In genomic region chr11:75408852-75409219, GRCh38 we compare ENCODE assay signal across 24 cellular contexts. TPM values are rescaled to one million over a fixed set of nuclear protein-coding genes. Genes with fewer than 3 reads are reported as not detected.
DNase-seq lines count a peak whose midpoint lies in the region; ATAC-seq, FAIRE-seq and TF ChIP-seq lines count a peak whose summit lies in the region.
"Had no signal": no experiment of that assay in that cellular context is flagged by ENCODE, and none has a peak within 500 bp of the region (broad histone marks: within the 10 kb centered on the region; RNA-seq: fewer than 3 reads in every experiment).

No MANE protein-coding gene starts in this region.

- intact Hi-C loops in HepG2 (cut with micrococcal nuclease; ENCODE audit: unreplicated experiment): loop anchor here (2.0 kb wide), 1 partner anchor 14 kb away; no protein-coding TSS in a partner anchor
- intact Hi-C loops in right lobe of liver (cut with DNase I): no loop called here
- intact Hi-C loops in upper lobe of right lung (cut with DNase I): no loop called here

- in situ Hi-C loops in HepG2 (cut with HindIII; ENCODE audit: extremely low pct_ligation_motif_present, low pct_unique_long_range_greater_than_20kb): no loop called here

- peaks cover 12% of the 10 kb centered on the region for H3K79me2 ChIP-seq in HepG2 (ENCODE audit: insufficient read depth, low read length)

- TF ChIP-seq POLR2A in HepG2 (IDR thresholded peaks at IDR 0.05; ENCODE audit: insufficient read depth in 1 of 2, low read depth in 2 of 2, low read length in 2 of 2): no peak
- no peak for TF ChIP-seq POLR2A in right lobe of liver (IDR thresholded peaks at IDR 0.05)

- H3K27me3 ChIP-seq in HepG2 (ENCODE audit: control insufficient read depth in 1 of 2, insufficient read depth in 2 of 2, low read length in 2 of 2) (no peaks in the 10 kb centered on the region), right lobe of liver (no peaks in the 10 kb centered on the region), upper lobe of right lung (no peaks in the 10 kb centered on the region)
- H3K27me3 ChIP-seq: BLaER1, SJCRH30 had no signal

- H3K36me3 ChIP-seq in HepG2 (replicated peaks in 1 of 2; ENCODE audit: control insufficient read depth in 1 of 2, insufficient read depth in 2 of 2, low read length in 2 of 2): peaks cover 19 to 41% of the 10 kb centered on the region in 2 experiments
- H3K36me3 ChIP-seq in right lobe of liver: peaks cover 8 to 32% (median 17%) of the 10 kb centered on the region in 4 donors
- H3K36me3 ChIP-seq in upper lobe of right lung: peaks cover 57% of the 10 kb centered on the region

- H3K9me3 Mint-ChIP-seq in HFFc6: no peaks in the 10 kb centered on the region
- H3K9me3 Mint-ChIP-seq in activated naive CD8-positive, alpha-beta T cell treated with anti-CD3 and anti-CD28 coated beads, Interleukin-2, amount 50 U/mL, for 24 hours: no peaks in the 10 kb centered on the region
- no peaks in the 10 kb centered on the region for H3K9me3 Mint-ChIP-seq in stimulated activated naive CD8-positive, alpha-beta T cell treated with anti-CD3 and anti-CD28 coated beads, Interleukin-15, amount 100 ng/mL, for 72 hours
- H3K9me3 Mint-ChIP-seq: CD4-positive, alpha-beta memory T cell had no signal

- H3K4me1 ChIP-seq in HepG2 (ENCODE audit: insufficient read depth, low read length): peaks cover 11% of the 10 kb centered on the region
- no peaks in the 10 kb centered on the region for H3K4me1 ChIP-seq in right lobe of liver
- no peaks in the 10 kb centered on the region for H3K4me1 ChIP-seq in upper lobe of right lung
- H3K4me1 ChIP-seq: Caco-2 had no signal

- H3K27me3 Mint-ChIP-seq in HFFc6 (ENCODE audit: insufficient read depth): peaks cover 2% of the 10 kb centered on the region; the same call in 1 of the 2 replicates
- no peaks in the 10 kb centered on the region for H3K27me3 Mint-ChIP-seq in activated naive CD8-positive, alpha-beta T cell treated with anti-CD3 and anti-CD28 coated beads, Interleukin-2, amount 50 U/mL, for 24 hours
- no peaks in the 10 kb centered on the region for H3K27me3 Mint-ChIP-seq in stimulated activated naive CD8-positive, alpha-beta T cell treated with anti-CD3 and anti-CD28 coated beads, Interleukin-15, amount 100 ng/mL, for 72 hours
- H3K27me3 Mint-ChIP-seq: CD4-positive, alpha-beta memory T cell had no signal

- H3K4me3 Mint-ChIP-seq in HFFc6: no peak overlapping the region
- no peak overlapping the region for H3K4me3 Mint-ChIP-seq in activated naive CD8-positive, alpha-beta T cell treated with anti-CD3 and anti-CD28 coated beads, Interleukin-2, amount 50 U/mL, for 24 hours
- H3K4me3 Mint-ChIP-seq in stimulated activated naive CD8-positive, alpha-beta T cell treated with anti-CD3 and anti-CD28 coated beads, Interleukin-15, amount 100 ng/mL, for 72 hours: no peak overlapping the region
- H3K4me3 Mint-ChIP-seq: CD4-positive, alpha-beta memory T cell had no signal

- DNase-seq in HepG2 (ENCODE audit: low spot score) (no peak), right lobe of liver (no peak), HFFc6 (no peak), upper lobe of right lung (peak; percentile 10), caudate nucleus (lab: John Stamatoyannopoulos, UW) (no peak)
- DNase-seq in activated naive CD8-positive, alpha-beta T cell treated with anti-CD3 and anti-CD28 coated beads, Interleukin-2, amount 50 U/mL, for 24 hours: no peak
- no peak for DNase-seq in stimulated activated naive CD8-positive, alpha-beta T cell treated with anti-CD3 and anti-CD28 coated beads, Interleukin-15, amount 100 ng/mL, for 72 hours
- DNase-seq: ACHN; Caco-2; CD4-positive, alpha-beta memory T cell; DMS 273 treated with DMSO at 0.1 percent for 48 hours; KBM-7; NCI-H1105; NCI-H146; NCI-H2029; NCI-H226; NCI-H510A treated with DMSO at 0.1 percent for 48 hours; NCI-H748 treated with DMSO at 0.1 percent for 48 hours; SJCRH30 had no signal

- H3K4me3 ChIP-seq in HepG2 (replicated peaks in 1 of 3; ENCODE audit: insufficient read depth in 1 of 3, low read depth in 2 of 3, low read length in 3 of 3) (no peak overlapping the region), right lobe of liver (no peak overlapping the region), upper lobe of right lung (no peak overlapping the region)
- H3K4me3 ChIP-seq: BLaER1, SJCRH30 had no signal

- peaks cover 45% of the 10 kb centered on the region for H4K20me1 ChIP-seq in HepG2 (ENCODE audit: insufficient read depth, low read length)

- TF ChIP-seq EP300 in HepG2 (IDR thresholded peaks at IDR 0.05; ENCODE audit: low read depth in 2 of 2, low read length in 2 of 2) (no peak), HepG2 (CRISPR knock-in tag; IDR thresholded peaks at IDR 0.05; ENCODE audit: borderline replicate concordance) (no peak)

- H3K9me3 ChIP-seq in HepG2 (ENCODE audit: low read length) (no peaks in the 10 kb centered on the region), right lobe of liver (no peaks in the 10 kb centered on the region), upper lobe of right lung (no peaks in the 10 kb centered on the region)
- H3K9me3 ChIP-seq: BLaER1, Caco-2, SJCRH30 had no signal

- no peak overlapping the region for H2AFZ ChIP-seq in HepG2 (ENCODE audit: low read length)

- TF ChIP-seq CTCF in HepG2 (CRISPR knock-in tag; IDR thresholded peaks at IDR 0.05) (no peak), right lobe of liver (IDR thresholded peaks at IDR 0.05) (no peak), HFFc6 (IDR thresholded peaks at IDR 0.05) (no peak), upper lobe of right lung (IDR thresholded peaks at IDR 0.05) (no peak)

- H3K27ac ChIP-seq in HepG2 (ENCODE audit: extremely low read length, insufficient read depth, low read length): no peak overlapping the region
- no peak overlapping the region for H3K27ac ChIP-seq in right lobe of liver
- no peak overlapping the region for H3K27ac ChIP-seq in upper lobe of right lung
- H3K27ac ChIP-seq in caudate nucleus (ENCODE audit: low read depth, low read length): no peak overlapping the region
- H3K27ac ChIP-seq: BLaER1, SJCRH30 had no signal

- H3K4me2 ChIP-seq in HepG2 (ENCODE audit: low read depth, low read length): no peak overlapping the region
- H3K4me2 ChIP-seq: BLaER1 had no signal

- CTCF ChIA-PET in HepG2 (lab: Yijun Ruan, JAX; ENCODE audit: low intra/inter-chr PET ratio, low total read pairs): no interaction called here

- ATAC-seq in HepG2 (no peak; the same call in 2 of the 3 replicates), right lobe of liver (no peak), upper lobe of right lung (no peak), GM21381 (IDR thresholded peaks at IDR 0.05; ENCODE audit: unreplicated experiment) (no peak)
- peak; percentile 20 for ATAC-seq in activated naive CD8-positive, alpha-beta T cell treated with anti-CD3 and anti-CD28 coated beads, Interleukin-2, amount 50 U/mL, for 24 hours
- no peak for ATAC-seq in stimulated activated naive CD8-positive, alpha-beta T cell treated with anti-CD3 and anti-CD28 coated beads, Interleukin-15, amount 100 ng/mL, for 72 hours

- POLR2A ChIA-PET in HepG2 (lab: Yijun Ruan, JAX): interaction anchor here (1.2 to 1.9 kb wide), 3 partner anchors 9 to 17 kb away, joined by 3 to 6 read pairs (median 6); no protein-coding TSS in a partner anchor

- no TSS peak for BruUV-seq in HepG2 (replicated peaks; lab: Mats Ljungman, UMichigan)

- FAIRE-seq in HepG2 (lab: Jason Lieb, UNC): no peak
- FAIRE-seq: G401.6, GM18507, H54 had no signal

- H3K9ac ChIP-seq in HepG2 (ENCODE audit: insufficient read depth, low read depth, low read length): no peak overlapping the region
- H3K9ac ChIP-seq: BLaER1 had no signal

- H3K36me3 Mint-ChIP-seq in HFFc6 (ENCODE audit: low read depth): peaks cover 25% of the 10 kb centered on the region
- H3K36me3 Mint-ChIP-seq in activated naive CD8-positive, alpha-beta T cell treated with anti-CD3 and anti-CD28 coated beads, Interleukin-2, amount 50 U/mL, for 24 hours (ENCODE audit: low read depth): peaks cover 55% of the 10 kb centered on the region

- H3K4me1 Mint-ChIP-seq in HFFc6 (ENCODE audit: low read depth): peaks cover 31% of the 10 kb centered on the region
- H3K4me1 Mint-ChIP-seq in activated naive CD8-positive, alpha-beta T cell treated with anti-CD3 and anti-CD28 coated beads, Interleukin-2, amount 50 U/mL, for 24 hours: peaks cover 30% of the 10 kb centered on the region
- peaks cover 25% of the 10 kb centered on the region for H3K4me1 Mint-ChIP-seq in stimulated activated naive CD8-positive, alpha-beta T cell treated with anti-CD3 and anti-CD28 coated beads, Interleukin-15, amount 100 ng/mL, for 72 hours

- 99% methylated on average over 2 of the region's 2 CpGs for WGBS in HepG2 (ENCODE audit: low lambda C conversion rate)
- 91% methylated on average over 2 of the region's 2 CpGs for WGBS in right lobe of liver (ENCODE audit: insufficient coverage, low coverage, low lambda C conversion rate, missing lambda C conversion rate)

- H3K27ac Mint-ChIP-seq in HFFc6: peak overlapping the region; percentile 40; the same call in 1 of the 2 replicates
- no peak overlapping the region for H3K27ac Mint-ChIP-seq in activated naive CD8-positive, alpha-beta T cell treated with anti-CD3 and anti-CD28 coated beads, Interleukin-2, amount 50 U/mL, for 24 hours
- no peak overlapping the region for H3K27ac Mint-ChIP-seq in stimulated activated naive CD8-positive, alpha-beta T cell treated with anti-CD3 and anti-CD28 coated beads, Interleukin-15, amount 100 ng/mL, for 72 hours
- H3K27ac Mint-ChIP-seq: CD4-positive, alpha-beta memory T cell had no signal

- no peak for TF ChIP-seq RAD21 in HepG2 (CRISPR knock-in tag; IDR thresholded peaks at IDR 0.05)

RNA-seq across cellular contexts. Expression of gene RPS3, which starts 9.5 kb away (rescaled TPM):
- total RNA-seq in HepG2 (2016; rRNA removed; fragmentation: Illumina TruSeq; extraction: Trizol) (2,143 and 2,814 TPM in 2 replicates), right lobe of liver (100 to 1,000 TPM; 311 to 560 (median 447) TPM), upper lobe of right lung (1,778 TPM)
- total RNA-seq in HepG2 (2016; cell fraction: cytosol; rRNA removed; fragmentation: Illumina TruSeq; extraction: Trizol; ENCODE audit: low read depth): 3,026 and 3,837 TPM in 2 replicates
- total RNA-seq in HepG2 (2016; cell fraction: insoluble cytoplasmic fraction; rRNA removed; fragmentation: Illumina TruSeq; extraction: Trizol): 2,366 and 2,701 TPM in 2 replicates
- 5,197 and 5,735 TPM in 2 replicates for total RNA-seq in HepG2 (2016; cell fraction: membrane; rRNA removed; fragmentation: Illumina TruSeq; extraction: Trizol)
- 799 and 826 TPM in 2 replicates for total RNA-seq in HepG2 (2016; cell fraction: nucleus; rRNA removed; fragmentation: Illumina TruSeq; extraction: Trizol)
- 3,295 and 3,616 TPM in 2 replicates for polyA plus RNA-seq in HepG2 (2011; rRNA removed)
- 3,790 and 3,975 TPM in 2 replicates for polyA plus RNA-seq in HepG2 (2011; cell fraction: cytosol; rRNA removed)
- 1,120 and 1,329 TPM in 2 replicates for polyA plus RNA-seq in HepG2 (2011; cell fraction: nucleus; rRNA removed)
- polyA plus RNA-seq in HepG2 (2012): 4,677 and 5,383 TPM in 2 replicates
- polyA plus RNA-seq in HepG2 (2016; cell fraction: cytosol; fragmentation: Illumina TruSeq; extraction: Trizol; ENCODE audit: low read depth): 4,653 and 5,328 TPM in 2 replicates
- 3,740 and 3,849 TPM in 2 replicates for polyA plus RNA-seq in HepG2 (2016; cell fraction: insoluble cytoplasmic fraction; fragmentation: Illumina TruSeq; extraction: Trizol; ENCODE audit: low read depth)
- polyA plus RNA-seq in HepG2 (2016; cell fraction: membrane; fragmentation: Illumina TruSeq; extraction: Trizol; ENCODE audit: low read depth): 7,247 and 7,550 TPM in 2 replicates
- 2,020 and 2,028 TPM in 2 replicates for polyA plus RNA-seq in HepG2 (2016; cell fraction: nucleus; fragmentation: Illumina TruSeq; extraction: Trizol; ENCODE audit: insufficient read depth, low read depth)
- polyA minus RNA-seq in HepG2 (2011; rRNA and poly(A)+ RNA removed; ENCODE audit: low replicate concordance): 1,170 and 2,337 TPM in 2 replicates
- polyA minus RNA-seq in HepG2 (2011; cell fraction: cytosol; rRNA and poly(A)+ RNA removed): 547 and 597 TPM in 2 replicates
- polyA minus RNA-seq in HepG2 (2011; cell fraction: nucleus; rRNA and poly(A)+ RNA removed): 281 and 352 TPM in 2 replicates
- total RNA-seq in HFFc6 (2021; fragmentation: NEBNext Ultra II Directional; extraction: Animal tissue kit (Norgen Biotek cat#: 25700)): 1,000 to 10,000 TPM; 1,897 to 2,167 (median 1,932) TPM

RNA-seq across cellular contexts. Expression of gene KLHL35, which starts 24.2 kb away (rescaled TPM):
- not detected in 2 replicates for total RNA-seq in HepG2 (2016; rRNA removed; fragmentation: Illumina TruSeq; extraction: Trizol)
- total RNA-seq in HepG2 (2016; cell fraction: cytosol; rRNA removed; fragmentation: Illumina TruSeq; extraction: Trizol; ENCODE audit: low read depth): not detected in 2 replicates
- not detected in 2 replicates for total RNA-seq in HepG2 (2016; cell fraction: insoluble cytoplasmic fraction; rRNA removed; fragmentation: Illumina TruSeq; extraction: Trizol)
- not detected in 2 replicates for total RNA-seq in HepG2 (2016; cell fraction: membrane; rRNA removed; fragmentation: Illumina TruSeq; extraction: Trizol)
- total RNA-seq in HepG2 (2016; cell fraction: nucleus; rRNA removed; fragmentation: Illumina TruSeq; extraction: Trizol): not detected in 2 replicates
- polyA plus RNA-seq in HepG2 (2011; rRNA removed): not detected in 2 replicates
- polyA plus RNA-seq in HepG2 (2011; cell fraction: cytosol; rRNA removed): 0.03 TPM in 1 of 2 replicates, not detected in the other
- polyA plus RNA-seq in HepG2 (2011; cell fraction: nucleus; rRNA removed): 0.10 and 0.14 TPM in 2 replicates
- 0.12 TPM in 1 of 2 replicates, not detected in the other for polyA plus RNA-seq in HepG2 (2012)
- not detected in 2 replicates for polyA plus RNA-seq in HepG2 (2016; cell fraction: cytosol; fragmentation: Illumina TruSeq; extraction: Trizol; ENCODE audit: low read depth)
- not detected in 2 replicates for polyA plus RNA-seq in HepG2 (2016; cell fraction: insoluble cytoplasmic fraction; fragmentation: Illumina TruSeq; extraction: Trizol; ENCODE audit: low read depth)
- not detected in 2 replicates for polyA plus RNA-seq in HepG2 (2016; cell fraction: membrane; fragmentation: Illumina TruSeq; extraction: Trizol; ENCODE audit: low read depth)
- polyA plus RNA-seq in HepG2 (2016; cell fraction: nucleus; fragmentation: Illumina TruSeq; extraction: Trizol; ENCODE audit: insufficient read depth, low read depth): 1.3 TPM in 1 of 2 replicates, not detected in the other
- 9.7 TPM in 1 of 2 replicates, not detected in the other for polyA minus RNA-seq in HepG2 (2011; rRNA and poly(A)+ RNA removed; ENCODE audit: low replicate concordance)
- polyA minus RNA-seq in HepG2 (2011; cell fraction: cytosol; rRNA and poly(A)+ RNA removed): 0.70 TPM in 1 of 2 replicates, not detected in the other
- 0.64 TPM in 1 of 2 replicates, not detected in the other for polyA minus RNA-seq in HepG2 (2011; cell fraction: nucleus; rRNA and poly(A)+ RNA removed)
- total RNA-seq in right lobe of liver: under 1 TPM in 1 of 6 experiments, not detected in 5; 0.09 TPM
- not detected for total RNA-seq in HFFc6 (2021; fragmentation: NEBNext Ultra II Directional; extraction: Animal tissue kit (Norgen Biotek cat#: 25700))
- total RNA-seq in upper lobe of right lung: 3.4 TPM
- total RNA-seq: SJCRH30 had no signal

RNA-seq across cellular contexts. Expression of gene ARRB1, which starts 57.4 kb away (rescaled TPM):
- total RNA-seq in HepG2 (2016; rRNA removed; fragmentation: Illumina TruSeq; extraction: Trizol): 22.5 and 25.2 TPM in 2 replicates
- total RNA-seq in HepG2 (2016; cell fraction: cytosol; rRNA removed; fragmentation: Illumina TruSeq; extraction: Trizol; ENCODE audit: low read depth): 15.2 and 19.6 TPM in 2 replicates
- total RNA-seq in HepG2 (2016; cell fraction: insoluble cytoplasmic fraction; rRNA removed; fragmentation: Illumina TruSeq; extraction: Trizol): 21.7 and 25.0 TPM in 2 replicates
- total RNA-seq in HepG2 (2016; cell fraction: membrane; rRNA removed; fragmentation: Illumina TruSeq; extraction: Trizol): 20.4 and 20.9 TPM in 2 replicates
- total RNA-seq in HepG2 (2016; cell fraction: nucleus; rRNA removed; fragmentation: Illumina TruSeq; extraction: Trizol): 15.7 and 24.9 TPM in 2 replicates
- polyA plus RNA-seq in HepG2 (2011; rRNA removed): 35.7 and 35.9 TPM in 2 replicates
- polyA plus RNA-seq in HepG2 (2011; cell fraction: cytosol; rRNA removed): 33.5 and 41.0 TPM in 2 replicates
- 50.3 and 56.4 TPM in 2 replicates for polyA plus RNA-seq in HepG2 (2011; cell fraction: nucleus; rRNA removed)
- 25.7 and 29.8 TPM in 2 replicates for polyA plus RNA-seq in HepG2 (2012)
- polyA plus RNA-seq in HepG2 (2016; cell fraction: cytosol; fragmentation: Illumina TruSeq; extraction: Trizol; ENCODE audit: low read depth): 19.3 and 20.1 TPM in 2 replicates
- 33.2 and 40.0 TPM in 2 replicates for polyA plus RNA-seq in HepG2 (2016; cell fraction: insoluble cytoplasmic fraction; fragmentation: Illumina TruSeq; extraction: Trizol; ENCODE audit: low read depth)
- polyA plus RNA-seq in HepG2 (2016; cell fraction: membrane; fragmentation: Illumina TruSeq; extraction: Trizol; ENCODE audit: low read depth): 23.0 and 27.7 TPM in 2 replicates
- 26.7 and 32.1 TPM in 2 replicates for polyA plus RNA-seq in HepG2 (2016; cell fraction: nucleus; fragmentation: Illumina TruSeq; extraction: Trizol; ENCODE audit: insufficient read depth, low read depth)
- polyA minus RNA-seq in HepG2 (2011; rRNA and poly(A)+ RNA removed; ENCODE audit: low replicate concordance): 48.7 and 175 TPM in 2 replicates
- polyA minus RNA-seq in HepG2 (2011; cell fraction: cytosol; rRNA and poly(A)+ RNA removed): 37.4 and 40.0 TPM in 2 replicates
- polyA minus RNA-seq in HepG2 (2011; cell fraction: nucleus; rRNA and poly(A)+ RNA removed): 68.6 and 72.2 TPM in 2 replicates
- total RNA-seq in right lobe of liver: 10 to 100 TPM in 5 of 6 experiments, 1 to 10 TPM in 1; 8.6 to 26.4 (median 24.5) TPM
- total RNA-seq in HFFc6 (2021; fragmentation: NEBNext Ultra II Directional; extraction: Animal tissue kit (Norgen Biotek cat#: 25700)): 10 to 100 TPM; 10.8 to 14.4 (median 11.2) TPM
- 188 TPM for total RNA-seq in upper lobe of right lung
